ENCODE assay signal across 8 cellular contexts in genomic region chr3:57169872-57170623, GRCh38. TPM values are rescaled to one million over a fixed set of nuclear protein-coding genes. Genes with fewer than 3 reads are reported as not detected.
DNase-seq lines count a peak whose midpoint lies in the region; ATAC-seq, FAIRE-seq and TF ChIP-seq lines count a peak whose summit lies in the region.

No MANE protein-coding gene starts in this region.

- H3K36me3 Mint-ChIP-seq in activated CD8-positive, alpha-beta T cell treated with anti-CD3 and anti-CD28 coated beads, Interleukin-2, amount 10 ng/mL, durations not matched to agents 7 days and 5 days (ENCODE audit: low read depth) = no peaks in the 10 kb centered on the region
- H3K36me3 Mint-ChIP-seq in memory B cell = no peaks in the 10 kb centered on the region

- H4K5ac ChIP-seq in H1 (ENCODE audit: insufficient read length, low read depth, low read length) = no peak overlapping the region

- no peak overlapping the region for H3K27ac ChIP-seq in H1 (ENCODE audit: low read depth, low read length)

- H2BK15ac ChIP-seq in H1 (ENCODE audit: low read length) = peak overlapping the region; percentile 68; the same call in 1 of the 2 replicates

- peak overlapping the region; percentile 45; the same call in 1 of the 2 replicates for H2BK5ac ChIP-seq in H1 (ENCODE audit: low read depth, low read length)

- H3K9ac ChIP-seq in H1 (replicated peaks in 1 of 4; ENCODE audit: extremely low read depth in 1 of 4, low read depth in 3 of 4, low read length in 3 of 4) = peak overlapping the region in 1 of 4 experiments; percentile 31; a peak in 2 of 7 replicates

- H2BK12ac ChIP-seq in H1 (ENCODE audit: low read depth, low read length) = peak overlapping the region; percentile 88; the same call in 1 of the 2 replicates

- no peaks in the 10 kb centered on the region for H4K20me1 ChIP-seq in H1 (replicated peaks in 1 of 2; ENCODE audit: control insufficient read depth in 1 of 2, insufficient read depth in 2 of 2, low read length in 2 of 2)

- no peaks in the 10 kb centered on the region for H3K9me3 ChIP-seq in H1 (ENCODE audit: insufficient read depth in 2 of 2, low read depth in 1 of 2, low read length in 1 of 2)

- H2AK5ac ChIP-seq in H1 (ENCODE audit: low read depth, low read length) = no peak overlapping the region

- peak overlapping the region; percentile 66; the same call in 1 of the 2 replicates for H2BK20ac ChIP-seq in H1 (ENCODE audit: low read length)

- peak; percentile 60 for DNase-seq in NCI-H82 (lab: John Stamatoyannopoulos, UW)
- DNase-seq in NCI-H82 treated with DMSO at 0.1 percent for 48 hours (lab: John Stamatoyannopoulos, UW; ENCODE audit: unreplicated experiment) = no peak
- DNase-seq in NCI-H510A treated with DMSO at 0.1 percent for 48 hours (lab: John Stamatoyannopoulos, UW) = peak; percentile 75
- peak; percentile 74 for DNase-seq in activated CD8-positive, alpha-beta T cell treated with anti-CD3 and anti-CD28 coated beads, Interleukin-2, amount 10 ng/mL, durations not matched to agents 7 days and 5 days
- peak; percentile 65 to 92 for DNase-seq in H1 (ENCODE audit: low read depth in 1 of 2, low spot score in 2 of 2)
- DNase-seq in memory B cell (ENCODE audit: low spot score in 2 of 2) = peak; percentile 66 to 81
- DNase-seq in stimulated activated CD8-positive, alpha-beta memory T cell treated with anti-CD3 and anti-CD28 coated beads, Interleukin-12 subunit alpha, Interleukin-12 subunit beta, amount 100 ng/mL, for 4 hours (ENCODE audit: low read depth) = peak; percentile 35

- peaks cover 53% of the 10 kb centered on the region for H3K27me3 Mint-ChIP-seq in activated CD8-positive, alpha-beta T cell treated with anti-CD3 and anti-CD28 coated beads, Interleukin-2, amount 10 ng/mL, durations not matched to agents 7 days and 5 days (ENCODE audit: low read depth)
- H3K27me3 Mint-ChIP-seq in memory B cell = peaks cover 26% of the 10 kb centered on the region

- H3K4me1 ChIP-seq in H1 (replicated peaks in 1 of 4; ENCODE audit: control insufficient read depth in 3 of 4, insufficient read depth in 4 of 4, low read length in 3 of 4) = peaks cover 3 to 9% (median 5%) of the 10 kb centered on the region in 4 experiments

- peak overlapping the region; percentile 96 for H4K91ac ChIP-seq in H1 (replicated peaks; ENCODE audit: insufficient read length, low read length)

- peak overlapping the region; percentile 14 to 70 for H3K4me2 ChIP-seq in H1 (ENCODE audit: insufficient read depth in 1 of 2, low read depth in 2 of 2, low read length in 2 of 2)

- no peaks in the 10 kb centered on the region for H3K36me3 ChIP-seq in H1 (ENCODE audit: control insufficient read depth in 2 of 4, insufficient read depth in 4 of 4, low read length in 3 of 4)

- no peak overlapping the region for H3K23ac ChIP-seq in H1 (ENCODE audit: insufficient read length)

- H2AFZ ChIP-seq in H1 (ENCODE audit: low read length) = peak overlapping the region; percentile 70

- no peak overlapping the region for H3K27ac Mint-ChIP-seq in activated CD8-positive, alpha-beta T cell treated with anti-CD3 and anti-CD28 coated beads, Interleukin-2, amount 10 ng/mL, durations not matched to agents 7 days and 5 days
- no peak overlapping the region for H3K27ac Mint-ChIP-seq in memory B cell

- H3K4ac ChIP-seq in H1 (replicated peaks; ENCODE audit: insufficient read length, low read depth, low read length) = peak overlapping the region; percentile 5

- peak; percentile 76 to 81 (median 79) for TF ChIP-seq CTCF in H1 (IDR thresholded peaks at IDR 0.05; ENCODE audit: control extremely low read depth in 1 of 3, insufficient read depth in 1 of 3, low read depth in 1 of 3, low read length in 3 of 3)

- WGBS in H1 (ENCODE audit: extremely low coverage in 1 of 2, insufficient coverage in 1 of 2, insufficient read length in 1 of 2, insufficient replicate concordance in 2 of 2, low coverage in 1 of 2, low lambda C conversion rate in 2 of 2, missing lambda C conversion rate in 1 of 2), 2 experiments = 24% methylated on average over 35 of the region's 40 CpGs; no CpG with 5 or more reads in 1 of the 2 experiments

- no peak for TF ChIP-seq EP300 in H1 (IDR thresholded peaks at IDR 0.05; ENCODE audit: borderline replicate concordance in 1 of 2, low read depth in 2 of 2, low read length in 2 of 2)

- H3K79me2 ChIP-seq in H1 (ENCODE audit: control insufficient read depth in 1 of 2, insufficient read depth in 2 of 2, low read length in 2 of 2) = no peaks in the 10 kb centered on the region

- peaks cover 4% of the 10 kb centered on the region for H3K23me2 ChIP-seq in H1 (ENCODE audit: low read depth, low read length)

- peaks cover 0 to 5% (median 0%) of the 10 kb centered on the region in 4 experiments; a peak in 3 of 7 replicates for H3K27me3 ChIP-seq in H1 (replicated peaks in 1 of 4; ENCODE audit: control insufficient read depth in 3 of 4, extremely low read depth in 1 of 4, insufficient read depth in 3 of 4, low read length in 3 of 4)

- no peak for TF ChIP-seq POLR2A in H1 (IDR thresholded peaks at IDR 0.05; ENCODE audit: control extremely low read depth in 1 of 2, low read depth in 2 of 2, low read length in 2 of 2)

- H3K18ac ChIP-seq in H1 (ENCODE audit: extremely low read depth, low read length) = peak overlapping the region; percentile 62; the same call in 1 of the 2 replicates

- peak; percentile 82 for FAIRE-seq in H1 (lab: Jason Lieb, UNC)

- H2BK120ac ChIP-seq in H1 (replicated peaks; ENCODE audit: low read depth, low read length) = peak overlapping the region; percentile 19

- no peaks in the 10 kb centered on the region for H3K9me3 Mint-ChIP-seq in activated CD8-positive, alpha-beta T cell treated with anti-CD3 and anti-CD28 coated beads, Interleukin-2, amount 10 ng/mL, durations not matched to agents 7 days and 5 days (ENCODE audit: insufficient read depth)
- no peaks in the 10 kb centered on the region for H3K9me3 Mint-ChIP-seq in memory B cell

- CTCF ChIA-PET in activated CD8-positive, alpha-beta T cell treated with anti-CD3 and anti-CD28 coated beads, Interleukin-2, amount 10 ng/mL, durations not matched to agents 7 days and 5 days (lab: Charles Lee) = interaction anchor here (0.5 to 3.4 kb wide), 28 partner anchors 9 to 552 kb away, joined by 3 to 22 read pairs (median 3); partner anchors contain the start of gene APPL1
- CTCF ChIA-PET in H1 (lab: Charles Lee; ENCODE audit: partially characterized antibody) = interaction anchor here (0.5 to 6.6 kb wide), 43 partner anchors 10 to 1513 kb away, joined by 3 to 64 read pairs (median 6); partner anchors contain the start of genes APPL1 and HESX1

- H3K4me3 ChIP-seq in H1 (ENCODE audit: extremely low read depth in 1 of 4, insufficient read depth in 2 of 4, low read depth in 3 of 4, low read length in 4 of 4) = peak overlapping the region; percentile 33 to 64 (median 54); a peak in 6 of 8 replicates

- POLR2A ChIA-PET in activated CD8-positive, alpha-beta T cell treated with anti-CD3 and anti-CD28 coated beads, Interleukin-2, amount 10 ng/mL, durations not matched to agents 7 days and 5 days (lab: Charles Lee) = no interaction called here
- POLR2A ChIA-PET in H1 (lab: Charles Lee; ENCODE audit: partially characterized antibody) = interaction anchor here (0.9 to 1.9 kb wide), 5 partner anchors 16 to 40 kb away, joined by 3 to 10 read pairs (median 4); partner anchors contain the start of gene HESX1

- peak; percentile 91 to 93 for TF ChIP-seq RAD21 in H1 (IDR thresholded peaks at IDR 0.05 in 1 of 2, conservative IDR thresholded peaks at IDR 0.05 in 1 of 2; ENCODE audit: low read depth in 2 of 2, low read length in 2 of 2)

- H3K4me3 Mint-ChIP-seq in activated CD8-positive, alpha-beta T cell treated with anti-CD3 and anti-CD28 coated beads, Interleukin-2, amount 10 ng/mL, durations not matched to agents 7 days and 5 days = peak overlapping the region; percentile 61
- peak overlapping the region; percentile 47 for H3K4me3 Mint-ChIP-seq in memory B cell

- ATAC-seq in HG03025 (IDR thresholded peaks at IDR 0.05; ENCODE audit: low FRiP score, unreplicated experiment) = peak; percentile 56
- peak; percentile 87 for ATAC-seq in activated CD8-positive, alpha-beta T cell treated with anti-CD3 and anti-CD28 coated beads, Interleukin-2, amount 10 ng/mL, durations not matched to agents 7 days and 5 days
- peak; percentile 85 for ATAC-seq in memory B cell (ENCODE audit: low read depth)

- H3K56ac ChIP-seq in H1 (replicated peaks; ENCODE audit: insufficient read length, low read depth, low read length) = peak overlapping the region; percentile 70

- H3K79me1 ChIP-seq in H1 (ENCODE audit: low read depth, low read length) = no peaks in the 10 kb centered on the region

- peaks cover 4% of the 10 kb centered on the region for H3K4me1 Mint-ChIP-seq in activated CD8-positive, alpha-beta T cell treated with anti-CD3 and anti-CD28 coated beads, Interleukin-2, amount 10 ng/mL, durations not matched to agents 7 days and 5 days (ENCODE audit: low read depth)
- H3K4me1 Mint-ChIP-seq in memory B cell = peaks cover 7% of the 10 kb centered on the region

- H4K8ac ChIP-seq in H1 (ENCODE audit: extremely low read depth, insufficient read depth, low read length) = peak overlapping the region; percentile 86

- H3K14ac ChIP-seq in H1 (ENCODE audit: insufficient read length) = no peak overlapping the region

RNA-seq across cellular contexts. Expression of gene IL17RD, which starts 4.9 kb away (rescaled TPM):
- total RNA-seq in activated CD8-positive, alpha-beta T cell treated with anti-CD3 and anti-CD28 coated beads, Interleukin-2, amount 10 ng/mL, durations not matched to agents 7 days and 5 days = not detected
- total RNA-seq in H1 (2021; fragmentation: NEBNext Ultra II Directional; extraction: Animal tissue kit (Norgen Biotek cat#: 25700)) = 41.3 and 48.9 TPM in 2 replicates
- polyA plus RNA-seq in H1 (2011; rRNA removed) = 10.9 and 15.4 TPM in 2 replicates
- polyA plus RNA-seq in H1 (2011; cell fraction: cytosol; rRNA removed) = 10.1 TPM
- polyA plus RNA-seq in H1 (2011; cell fraction: nucleus; rRNA removed) = 28.2 TPM
- 9.5 to 14.9 TPM (median 12.6 TPM) in 4 replicates for polyA plus RNA-seq in H1 (2012, experiment 1 of 2)
- 2.0 TPM for polyA plus RNA-seq in H1 (2012, experiment 2 of 2)
- polyA plus RNA-seq in H1 (2013, experiment 1 of 2) = 50.8 TPM
- polyA plus RNA-seq in H1 (2013, experiment 2 of 2) = 58.0 TPM
- 39.3 and 40.6 TPM in 2 replicates for polyA minus RNA-seq in H1 (2011; rRNA and poly(A)+ RNA removed)
- 19.2 TPM for polyA minus RNA-seq in H1 (2011; cell fraction: cytosol; rRNA and poly(A)+ RNA removed)
- 33.9 TPM for polyA minus RNA-seq in H1 (2011; cell fraction: nucleus; rRNA and poly(A)+ RNA removed)

RNA-seq across cellular contexts. Expression of gene HESX1, which starts 29.7 kb away (rescaled TPM):
- total RNA-seq in activated CD8-positive, alpha-beta T cell treated with anti-CD3 and anti-CD28 coated beads, Interleukin-2, amount 10 ng/mL, durations not matched to agents 7 days and 5 days = under 1 TPM; 0.37 to 0.68 TPM
- total RNA-seq in H1 (2021; fragmentation: NEBNext Ultra II Directional; extraction: Animal tissue kit (Norgen Biotek cat#: 25700)) = 9.0 and 12.0 TPM in 2 replicates
- polyA plus RNA-seq in H1 (2011; rRNA removed) = 5.5 and 7.1 TPM in 2 replicates
- 7.9 TPM for polyA plus RNA-seq in H1 (2011; cell fraction: cytosol; rRNA removed)
- polyA plus RNA-seq in H1 (2011; cell fraction: nucleus; rRNA removed) = 3.4 TPM
- polyA plus RNA-seq in H1 (2012, experiment 1 of 2) = 5.3 to 12.9 TPM (median 5.7 TPM) in 4 replicates
- 2.7 TPM for polyA plus RNA-seq in H1 (2012, experiment 2 of 2)
- 7.4 TPM for polyA plus RNA-seq in H1 (2013, experiment 1 of 2)
- 7.3 TPM for polyA plus RNA-seq in H1 (2013, experiment 2 of 2)
- polyA minus RNA-seq in H1 (2011; rRNA and poly(A)+ RNA removed) = 3.6 and 3.9 TPM in 2 replicates
- polyA minus RNA-seq in H1 (2011; cell fraction: cytosol; rRNA and poly(A)+ RNA removed) = 3.0 TPM
- 4.4 TPM for polyA minus RNA-seq in H1 (2011; cell fraction: nucleus; rRNA and poly(A)+ RNA removed)

RNA-seq across cellular contexts. Expression of gene APPL1, which starts 57.5 kb away (rescaled TPM):
- total RNA-seq in activated CD8-positive, alpha-beta T cell treated with anti-CD3 and anti-CD28 coated beads, Interleukin-2, amount 10 ng/mL, durations not matched to agents 7 days and 5 days = 10 to 100 TPM; 36.6 to 37.3 TPM
- total RNA-seq in H1 (2021; fragmentation: NEBNext Ultra II Directional; extraction: Animal tissue kit (Norgen Biotek cat#: 25700)) = 30.7 and 34.4 TPM in 2 replicates
- polyA plus RNA-seq in H1 (2011; rRNA removed) = 5.9 and 9.4 TPM in 2 replicates
- 9.1 TPM for polyA plus RNA-seq in H1 (2011; cell fraction: cytosol; rRNA removed)
- 13.0 TPM for polyA plus RNA-seq in H1 (2011; cell fraction: nucleus; rRNA removed)
- 9.3 to 22.5 TPM (median 12.6 TPM) in 4 replicates for polyA plus RNA-seq in H1 (2012, experiment 1 of 2)
- polyA plus RNA-seq in H1 (2012, experiment 2 of 2) = 0.76 TPM
- polyA plus RNA-seq in H1 (2013, experiment 1 of 2) = 25.9 TPM
- polyA plus RNA-seq in H1 (2013, experiment 2 of 2) = 28.4 TPM
- 36.2 and 40.6 TPM in 2 replicates for polyA minus RNA-seq in H1 (2011; rRNA and poly(A)+ RNA removed)
- polyA minus RNA-seq in H1 (2011; cell fraction: cytosol; rRNA and poly(A)+ RNA removed) = 24.8 TPM
- 68.4 TPM for polyA minus RNA-seq in H1 (2011; cell fraction: nucleus; rRNA and poly(A)+ RNA removed)

Comparison
In these comparisons a context has a peak if more than half of its experiments do, and no peak if none do; other contexts are left out.
1. RNA of gene IL17RD, which starts 4.9 kb away (total RNA-seq): 41.3 to 48.9 TPM in H1; not detected in activated CD8-positive, alpha-beta T cell treated with anti-CD3 and anti-CD28 coated beads, Interleukin-2, amount 10 ng/mL, durations not matched to agents 7 days and 5 days; every median in the first group is over 10 times any median in the second.
2. Peak in every context shown above with its lines, with median percentiles within 50 percentile points of each other: ATAC-seq.